15 cellular contexts compared by ENCODE assay signal in genomic region chr21:31929548-31929947, GRCh38.
"Had no signal": no experiment of that assay in that cellular context is flagged by ENCODE, and none has a peak within 500 bp of the region (broad histone marks: within the 10 kb centered on the region; RNA-seq: fewer than 3 reads in every experiment).

No MANE protein-coding gene starts in this region.

- H3K36me3 Mint-ChIP-seq: activated naive CD8-positive, alpha-beta T cell; natural killer cell treated with Interleukin-12 subunit alpha and Interleukin-12 subunit beta and Interleukin-15 and Interleukin-18, amount 100 ng/mL, for 72 hours had no signal

- H3K27ac ChIP-seq: foreskin keratinocyte, parathyroid adenoma, stomach, thoracic aorta, uterus had no signal

- H3K4me1 ChIP-seq: foreskin keratinocyte, parathyroid adenoma, stomach, uterus had no signal

- DNase-seq: activated CD4-positive, alpha-beta memory T cell treated with anti-CD3 and anti-CD28 coated beads, Interleukin-2, amount 10 ng/mL, durations not matched to agents 7 days and 5 days; activated gamma-delta T cell; activated T-cell treated with anti-CD3 and anti-CD28 coated beads, Interleukin-2, amount 50 U/mL, for 48 hours; dorsolateral prefrontal cortex; foreskin keratinocyte; mammary epithelial cell; stimulated activated CD4-positive, alpha-beta T cell treated with anti-CD3 and anti-CD28 coated beads, Interleukin-4, amount 100 ng/mL, for 4 hours; stomach; T1000; uterus had no signal

- H3K27me3 ChIP-seq: dorsolateral prefrontal cortex, foreskin keratinocyte, stomach, uterus had no signal

- H3K4me3 ChIP-seq: dorsolateral prefrontal cortex, stomach, thoracic aorta, uterus had no signal

- H3K9me3 Mint-ChIP-seq: natural killer cell treated with Interleukin-12 subunit alpha and Interleukin-12 subunit beta and Interleukin-15 and Interleukin-18, amount 100 ng/mL, for 72 hours had no signal

- H3K9ac ChIP-seq: parathyroid adenoma had no signal

- ATAC-seq: foreskin keratinocyte; left lobe of liver; natural killer cell treated with Interleukin-12 subunit alpha and Interleukin-12 subunit beta and Interleukin-15 and Interleukin-18, amount 100 ng/mL, for 72 hours had no signal

- H3K36me3 ChIP-seq: stomach, thoracic aorta, uterus had no signal

- H2AFZ ChIP-seq: parathyroid adenoma had no signal

- H3K79me2 ChIP-seq: parathyroid adenoma had no signal

- H3K27ac Mint-ChIP-seq: activated CD4-positive, alpha-beta memory T cell treated with anti-CD3 and anti-CD28 coated beads, Interleukin-2, amount 10 ng/mL, durations not matched to agents 7 days and 5 days; activated naive CD8-positive, alpha-beta T cell; natural killer cell treated with Interleukin-12 subunit alpha and Interleukin-12 subunit beta and Interleukin-15 and Interleukin-18, amount 100 ng/mL, for 72 hours had no signal

- H3K4me1 Mint-ChIP-seq: activated CD4-positive, alpha-beta memory T cell treated with anti-CD3 and anti-CD28 coated beads, Interleukin-2, amount 10 ng/mL, durations not matched to agents 7 days and 5 days had no signal

- H3K4me3 Mint-ChIP-seq: activated CD4-positive, alpha-beta memory T cell treated with anti-CD3 and anti-CD28 coated beads, Interleukin-2, amount 10 ng/mL, durations not matched to agents 7 days and 5 days; activated naive CD8-positive, alpha-beta T cell; natural killer cell treated with Interleukin-12 subunit alpha and Interleukin-12 subunit beta and Interleukin-15 and Interleukin-18, amount 100 ng/mL, for 72 hours had no signal

- H3K9me3 ChIP-seq: thoracic aorta, uterus had no signal
